ENCODE assay signal across 1 cellular context in genomic region chr14:73645248-73645610, GRCh38.
A peak's percentile ranks its signal among the peaks of the same experiment; 100 is the strongest.
TF ChIP-seq lines count a peak whose summit lies in the region.

No MANE protein-coding gene starts in this region.

TF ChIP-seq in HEK293, 187 proteins besides CTCF, POLR2A, EP300 and RAD21 (continued from another document):
- TF ChIP-seq INSM2 (tag by site-specific recombination; IDR thresholded peaks at IDR 0.05), result no peak
- TF ChIP-seq REPIN1 (tag by site-specific recombination; IDR thresholded peaks at IDR 0.05; ENCODE audit: low read depth), result no peak
- 0 out of 2 replicates have a peak, but pooled peaks have one; percentile 34 for TF ChIP-seq GLI4 (tag by site-specific recombination; IDR thresholded peaks at IDR 0.05)
- TF ChIP-seq WT1 (tag by site-specific recombination; IDR thresholded peaks at IDR 0.05), result no peak
- TF ChIP-seq ZNF513 (tag by site-specific recombination; IDR thresholded peaks at IDR 0.05), result no peak
